In the genomic region with DNA sequence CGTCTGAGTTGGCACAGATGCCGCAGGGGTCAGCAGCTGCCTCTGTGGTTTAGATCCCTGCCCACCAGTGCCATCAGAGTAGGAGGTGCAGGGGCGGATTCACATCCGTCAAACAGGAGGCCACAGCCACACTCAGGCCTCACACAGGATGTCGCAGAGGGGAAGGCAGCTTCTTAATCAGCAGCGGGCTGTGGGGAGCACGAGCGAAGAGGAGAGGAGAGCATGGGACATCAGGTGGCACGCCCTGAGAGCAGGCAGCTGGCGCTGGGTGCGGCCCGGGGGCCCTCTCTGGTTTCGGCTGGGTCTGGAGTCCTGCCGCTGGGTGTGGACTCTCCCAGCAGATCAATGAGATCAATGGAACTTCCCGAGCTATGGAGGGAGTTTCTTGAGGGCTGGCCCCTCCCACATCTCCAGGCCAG, we compare ENCODE assay signal across 11 cellular contexts. TPM values are rescaled to one million over a fixed set of nuclear protein-coding genes. Genes with fewer than 3 reads are reported as not detected.
DNase-seq lines count a peak whose midpoint lies in the region; ATAC-seq and TF ChIP-seq lines count a peak whose summit lies in the region.
"Had no signal": no experiment of that assay in that cellular context is flagged by ENCODE, and none has a peak within 500 bp of the region (broad histone marks: within the 10 kb centered on the region; RNA-seq: fewer than 3 reads in every experiment).

No MANE protein-coding gene starts in this region.

- peaks cover 13% of the 10 kb centered on the region for H3K4me1 Mint-ChIP-seq in T-helper 1 cell treated with Interleukin-12 subunit alpha and Interleukin-12 subunit beta and Interleukin-4 antibody, amounts not matched to agents 30 μg/mL and 1 μg/mL, for 36 hours (ENCODE audit: low read depth)
- peaks cover 12% of the 10 kb centered on the region for H3K4me1 Mint-ChIP-seq in neural crest cell

- no peaks in the 10 kb centered on the region for H3K9me3 ChIP-seq in BLaER1
- H3K9me3 ChIP-seq: thoracic aorta had no signal

- H3K9ac ChIP-seq in BLaER1 = peak overlapping the region; percentile 11; the same call in 1 of the 2 replicates

- peak overlapping the region; percentile 64 for H3K27ac ChIP-seq in BLaER1
- H3K27ac ChIP-seq: thoracic aorta had no signal

- H3K4me2 ChIP-seq in BLaER1 = peak overlapping the region; percentile 68

- H3K36me3 Mint-ChIP-seq in T-helper 1 cell treated with Interleukin-12 subunit alpha and Interleukin-12 subunit beta and Interleukin-4 antibody, amounts not matched to agents 30 μg/mL and 1 μg/mL, for 36 hours (ENCODE audit: low read depth) = peaks cover 1% of the 10 kb centered on the region
- H3K36me3 Mint-ChIP-seq in neural crest cell (ENCODE audit: low read depth) = no peaks in the 10 kb centered on the region

- H3K9me3 Mint-ChIP-seq in T-helper 1 cell treated with Interleukin-12 subunit alpha and Interleukin-12 subunit beta and Interleukin-4 antibody, amounts not matched to agents 30 μg/mL and 1 μg/mL, for 36 hours = no peaks in the 10 kb centered on the region
- no peaks in the 10 kb centered on the region for H3K9me3 Mint-ChIP-seq in neural crest cell

- H3K36me3 ChIP-seq in BLaER1 = peaks cover 34% of the 10 kb centered on the region
- H3K36me3 ChIP-seq: thoracic aorta had no signal

- no peak overlapping the region for H3K4me3 ChIP-seq in BLaER1
- H3K4me3 ChIP-seq: thoracic aorta had no signal

- TF ChIP-seq CTCF in neural crest cell (conservative IDR thresholded peaks at IDR 0.05) = no peak

- H3K27me3 ChIP-seq in BLaER1 = no peaks in the 10 kb centered on the region

- peaks cover 43% of the 10 kb centered on the region for H3K4me1 ChIP-seq in BLaER1

- peak overlapping the region; percentile 91 for H3K27ac Mint-ChIP-seq in T-helper 1 cell treated with Interleukin-12 subunit alpha and Interleukin-12 subunit beta and Interleukin-4 antibody, amounts not matched to agents 30 μg/mL and 1 μg/mL, for 36 hours
- H3K27ac Mint-ChIP-seq in neural crest cell (ENCODE audit: unreplicated experiment) = peak overlapping the region; percentile 50

- peaks cover 35% of the 10 kb centered on the region for H4K20me1 ChIP-seq in BLaER1

- H3K27me3 Mint-ChIP-seq in T-helper 1 cell treated with Interleukin-12 subunit alpha and Interleukin-12 subunit beta and Interleukin-4 antibody, amounts not matched to agents 30 μg/mL and 1 μg/mL, for 36 hours (ENCODE audit: low read depth) = no peaks in the 10 kb centered on the region
- H3K27me3 Mint-ChIP-seq in neural crest cell (ENCODE audit: low read depth) = no peaks in the 10 kb centered on the region

- ATAC-seq in HG02763 (IDR thresholded peaks at IDR 0.05; ENCODE audit: unreplicated experiment) = no peak

- H3K4me3 Mint-ChIP-seq in T-helper 1 cell treated with Interleukin-12 subunit alpha and Interleukin-12 subunit beta and Interleukin-4 antibody, amounts not matched to agents 30 μg/mL and 1 μg/mL, for 36 hours = peak overlapping the region; percentile 44
- H3K4me3 Mint-ChIP-seq in neural crest cell = no peak overlapping the region

- peak; percentile 64 for DNase-seq in activated naive CD4-positive, alpha-beta T cell treated with Interleukin-2 at 50 U/mL for 16 hours
- no peak for DNase-seq in neural crest cell (ENCODE audit: low read depth, low spot score)
- no peak for DNase-seq in cerebellar nuclear complex (lab: John Stamatoyannopoulos, UW)
- DNase-seq in NCI-H1105 (lab: John Stamatoyannopoulos, UW) = no peak
- no peak for DNase-seq in C1 segment of cervical spinal cord (lab: John Stamatoyannopoulos, UW)
- DNase-seq: SHP77 treated with DMSO at 0.1 percent for 48 hours had no signal

RNA-seq across cellular contexts. Expression of a gene that starts 9.6 kb away (rescaled TPM):
- 3.4 and 4.3 TPM in 2 replicates for total RNA-seq in neural crest cell
- total RNA-seq: HT1080 had no signal

RNA-seq across cellular contexts. Expression of a gene that starts 18.8 kb away (rescaled TPM):
- 48.1 and 49.0 TPM in 2 replicates for total RNA-seq in neural crest cell

RNA-seq across cellular contexts. Expression of a gene that starts 19.8 kb away (rescaled TPM):
- 42.3 and 44.5 TPM in 2 replicates for total RNA-seq in neural crest cell

RNA-seq across cellular contexts. Expression of a gene that starts 52.5 kb away (rescaled TPM):
- total RNA-seq in neural crest cell = 23.3 and 23.7 TPM in 2 replicates
